Comparison of ENCODE assay signal across 1 cellular context in the genomic region with DNA sequence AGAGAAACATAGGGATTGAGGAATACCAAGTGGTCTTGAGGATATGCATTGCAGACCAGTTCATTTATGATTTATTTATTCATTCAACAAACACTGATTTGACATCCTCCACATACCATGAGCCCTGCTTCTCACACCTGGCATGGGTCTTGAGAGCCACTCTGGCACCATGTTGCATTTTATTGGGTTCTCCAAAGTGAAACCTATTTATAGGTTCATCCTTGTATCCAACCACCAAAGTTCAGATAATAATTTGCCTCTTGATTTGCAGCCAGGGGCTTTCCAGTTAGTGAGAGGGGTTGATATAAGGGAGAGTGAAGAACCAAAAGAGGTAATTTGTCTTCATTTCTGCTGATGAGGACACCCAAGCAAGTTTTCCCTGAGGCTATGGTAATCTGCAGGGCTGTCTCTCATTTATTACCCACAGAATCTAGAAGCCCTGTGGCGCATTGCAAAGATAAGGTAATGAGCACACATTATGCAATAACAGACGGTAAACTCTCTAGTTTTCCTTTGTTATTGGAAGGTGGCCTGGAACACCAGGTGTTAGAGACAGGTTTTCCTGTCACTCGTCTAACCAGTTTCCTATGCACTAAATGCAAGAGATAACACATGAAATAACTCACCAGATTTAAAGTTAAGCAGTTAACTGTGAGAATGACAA.
TF ChIP-seq lines count a peak whose summit lies in the region.

No MANE protein-coding gene starts in this region.

TF ChIP-seq in H1, 55 proteins besides CTCF, POLR2A, EP300 and RAD21 (continued from another document):
- no peak for TF ChIP-seq EZH2 (IDR thresholded peaks at IDR 0.05; ENCODE audit: low read depth, low read length, severe bottlenecking)
TF ChIP-seq in H1: peak in this region for 1.
